Comparison of ENCODE assay signal across 10 cellular contexts in genomic region chr9:86287013-86287412, GRCh38.
DNase-seq lines count a peak whose midpoint lies in the region; ATAC-seq and TF ChIP-seq lines count a peak whose summit lies in the region.
"Had no signal": no experiment of that assay in that cellular context is flagged by ENCODE, and none has a peak within 500 bp of the region (broad histone marks: within the 10 kb centered on the region; RNA-seq: fewer than 3 reads in every experiment).

No MANE protein-coding gene starts in this region.

- H3K27ac Mint-ChIP-seq in nephron progenitor cell: no peak overlapping the region

- TF ChIP-seq CTCF in LNCaP clone FGC (IDR thresholded peaks at IDR 0.05; ENCODE audit: control insufficient read depth, extremely low read depth, insufficient read depth): peak; percentile 28
- peak; percentile 42 for TF ChIP-seq CTCF in nephron progenitor cell (IDR thresholded peaks at IDR 0.05)

- peaks cover 31% of the 10 kb centered on the region for H3K4me1 Mint-ChIP-seq in nephron progenitor cell

- H3K4me3 Mint-ChIP-seq in nephron progenitor cell: peak overlapping the region; percentile 14

- H3K27me3 Mint-ChIP-seq in nephron progenitor cell (ENCODE audit: low read depth, poor library complexity): peaks cover 5% of the 10 kb centered on the region

- ATAC-seq in GM21786 (IDR thresholded peaks at IDR 0.05; ENCODE audit: unreplicated experiment): no peak

- DNase-seq in DMS53 (lab: John Stamatoyannopoulos, UW) (peak; percentile 35), DMS53 treated with DMSO at 0.1 percent for 48 hours (lab: John Stamatoyannopoulos, UW; ENCODE audit: unreplicated experiment) (no peak), LNCaP clone FGC (ENCODE audit: low read depth) (no peak), amniotic epithelial cell (ENCODE audit: low read depth) (peak; percentile 77), nephron progenitor cell (peak; percentile 38), NCI-H1048 (lab: John Stamatoyannopoulos, UW) (no peak)
- DNase-seq in stimulated activated naive CD4-positive, alpha-beta T cell treated with Interleukin-2 at 50 U/mL for 16 hours (lab: John Stamatoyannopoulos, UW): no peak
- DNase-seq: effector CD4-positive, alpha-beta T cell; NCI-H146 had no signal

- peaks cover 5% of the 10 kb centered on the region for H3K36me3 Mint-ChIP-seq in nephron progenitor cell (ENCODE audit: low read depth)

- no peaks in the 10 kb centered on the region for H3K9me3 Mint-ChIP-seq in nephron progenitor cell

- no peak overlapping the region for H3K4me3 ChIP-seq in LNCaP clone FGC (ENCODE audit: low read depth, low read length)

Comparison
In these comparisons a context has a peak if more than half of its experiments do, and no peak if none do; other contexts are left out.
1. DNase-seq: peak in DMS53 (single experiment), amniotic epithelial cell (single experiment) and nephron progenitor cell (single experiment); none in DMS53 treated with DMSO at 0.1 percent for 48 hours (single experiment), LNCaP clone FGC (single experiment), stimulated activated naive CD4-positive, alpha-beta T cell treated with Interleukin-2 at 50 U/mL for 16 hours (single experiment) and NCI-H1048 (single experiment).